Comparison of ENCODE assay signal across 8 cellular contexts in genomic region chr1:228112617-228113016, GRCh38.
"Had no signal": no experiment of that assay in that cellular context is flagged by ENCODE, and none has a peak within 500 bp of the region (broad histone marks: within the 10 kb centered on the region; RNA-seq: fewer than 3 reads in every experiment).

No MANE protein-coding gene starts in this region.

- FAIRE-seq: H1, H54, HTR-8/SVneo had no signal

- H3K4me3 ChIP-seq: GM23338 had no signal

- ATAC-seq: GM23338 had no signal

- H3K4me2 ChIP-seq: GM23338 had no signal

- DNase-seq: H9, HCEC 1CT, IMR-90, KBM-7 had no signal

- H2AFZ ChIP-seq: GM23338 had no signal
